In the genomic region with DNA sequence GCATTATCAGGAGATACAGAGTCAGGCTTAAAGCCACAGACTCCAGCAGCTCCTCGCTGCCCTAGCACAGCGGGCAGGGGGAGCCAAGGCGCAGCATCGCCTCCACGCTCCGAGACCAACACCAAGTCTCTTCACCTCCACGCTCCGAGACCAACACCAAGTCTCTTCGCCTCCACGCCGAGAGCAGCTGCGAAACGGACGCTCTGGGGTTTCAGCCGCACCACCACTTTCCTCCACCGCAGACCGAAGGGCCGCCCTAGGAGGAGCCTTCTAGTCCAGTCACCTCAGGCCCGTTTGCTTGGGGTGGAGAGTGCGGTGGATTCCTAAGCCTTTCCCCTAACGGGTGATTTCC, we compare ENCODE assay signal across 1 cellular context.
TF ChIP-seq lines count a peak whose summit lies in the region.

No MANE protein-coding gene starts in this region.

TF ChIP-seq in K562, 482 proteins besides CTCF, POLR2A, EP300 and RAD21 (continued from another document and continues in another):
- TF ChIP-seq, protein P1, sequence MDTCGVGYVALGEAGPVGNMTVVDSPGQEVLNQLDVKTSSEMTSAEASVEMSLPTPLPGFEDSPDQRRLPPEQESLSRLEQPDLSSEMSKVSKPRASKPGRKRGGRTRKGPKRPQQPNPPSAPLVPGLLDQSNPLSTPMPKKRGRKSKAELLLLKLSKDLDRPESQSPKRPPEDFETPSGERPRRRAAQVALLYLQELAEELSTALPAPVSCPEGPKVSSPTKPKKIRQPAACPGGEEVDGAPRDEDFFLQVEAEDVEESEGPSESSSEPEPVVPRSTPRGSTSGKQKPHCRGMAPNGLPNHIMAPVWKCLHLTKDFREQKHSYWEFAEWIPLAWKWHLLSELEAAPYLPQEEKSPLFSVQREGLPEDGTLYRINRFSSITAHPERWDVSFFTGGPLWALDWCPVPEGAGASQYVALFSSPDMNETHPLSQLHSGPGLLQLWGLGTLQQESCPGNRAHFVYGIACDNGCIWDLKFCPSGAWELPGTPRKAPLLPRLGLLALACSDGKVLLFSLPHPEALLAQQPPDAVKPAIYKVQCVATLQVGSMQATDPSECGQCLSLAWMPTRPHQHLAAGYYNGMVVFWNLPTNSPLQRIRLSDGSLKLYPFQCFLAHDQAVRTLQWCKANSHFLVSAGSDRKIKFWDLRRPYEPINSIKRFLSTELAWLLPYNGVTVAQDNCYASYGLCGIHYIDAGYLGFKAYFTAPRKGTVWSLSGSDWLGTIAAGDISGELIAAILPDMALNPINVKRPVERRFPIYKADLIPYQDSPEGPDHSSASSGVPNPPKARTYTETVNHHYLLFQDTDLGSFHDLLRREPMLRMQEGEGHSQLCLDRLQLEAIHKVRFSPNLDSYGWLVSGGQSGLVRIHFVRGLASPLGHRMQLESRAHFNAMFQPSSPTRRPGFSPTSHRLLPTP (IDR thresholded peaks at IDR 0.05; ENCODE audit: borderline replicate concordance, extremely low read depth, insufficient read length): no peak
- no peak for TF ChIP-seq PURB (CRISPR knock-in tag; IDR thresholded peaks at IDR 0.05; ENCODE audit: low read depth)
- no peak for TF ChIP-seq FIP1L1 (IDR thresholded peaks at IDR 0.05; ENCODE audit: low read depth, low read length, poor library complexity, severe bottlenecking)
- TF ChIP-seq ZNF75A (CRISPR knock-in tag; IDR thresholded peaks at IDR 0.05): no peak
- TF ChIP-seq RBBP5 (IDR thresholded peaks at IDR 0.05; ENCODE audit: borderline replicate concordance, insufficient read depth, low read length, poor library complexity, severe bottlenecking): no peak
- TF ChIP-seq NRF1 (conservative IDR thresholded peaks at IDR 0.05 in 1 of 2, IDR thresholded peaks at IDR 0.05 in 1 of 2): no peak
- TF ChIP-seq, protein P2, sequence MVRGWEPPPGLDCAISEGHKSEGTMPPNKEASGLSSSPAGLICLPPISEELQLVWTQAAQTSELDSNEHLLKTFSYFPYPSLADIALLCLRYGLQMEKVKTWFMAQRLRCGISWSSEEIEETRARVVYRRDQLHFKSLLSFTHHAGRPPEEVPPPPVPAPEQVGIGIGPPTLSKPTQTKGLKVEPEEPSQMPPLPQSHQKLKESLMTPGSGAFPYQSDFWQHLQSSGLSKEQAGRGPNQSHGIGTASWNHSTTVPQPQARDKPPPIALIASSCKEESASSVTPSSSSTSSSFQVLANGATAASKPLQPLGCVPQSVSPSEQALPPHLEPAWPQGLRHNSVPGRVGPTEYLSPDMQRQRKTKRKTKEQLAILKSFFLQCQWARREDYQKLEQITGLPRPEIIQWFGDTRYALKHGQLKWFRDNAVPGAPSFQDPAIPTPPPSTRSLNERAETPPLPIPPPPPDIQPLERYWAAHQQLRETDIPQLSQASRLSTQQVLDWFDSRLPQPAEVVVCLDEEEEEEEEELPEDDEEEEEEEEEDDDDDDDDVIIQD (CRISPR knock-in tag; IDR thresholded peaks at IDR 0.05): no peak
- TF ChIP-seq ZNF551 (CRISPR knock-in tag; IDR thresholded peaks at IDR 0.05): no peak
- TF ChIP-seq, protein P3, sequence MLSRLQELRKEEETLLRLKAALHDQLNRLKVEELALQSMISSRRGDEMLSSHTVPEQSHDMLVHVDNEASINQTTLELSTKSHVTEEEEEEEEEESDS (CRISPR knock-in tag; IDR thresholded peaks at IDR 0.05): no peak
- TF ChIP-seq SMARCA5 (IDR thresholded peaks at IDR 0.05): no peak
- no peak for TF ChIP-seq MTF1 (CRISPR knock-in tag; IDR thresholded peaks at IDR 0.05; ENCODE audit: borderline replicate concordance)
- TF ChIP-seq CBX3 (IDR thresholded peaks at IDR 0.05; ENCODE audit: borderline replicate concordance in 1 of 2, low read length in 2 of 2): 0 out of 3 replicates have a peak, but pooled peaks of 1 of the 2 experiments have one; percentile 12
- TF ChIP-seq, protein P4, sequence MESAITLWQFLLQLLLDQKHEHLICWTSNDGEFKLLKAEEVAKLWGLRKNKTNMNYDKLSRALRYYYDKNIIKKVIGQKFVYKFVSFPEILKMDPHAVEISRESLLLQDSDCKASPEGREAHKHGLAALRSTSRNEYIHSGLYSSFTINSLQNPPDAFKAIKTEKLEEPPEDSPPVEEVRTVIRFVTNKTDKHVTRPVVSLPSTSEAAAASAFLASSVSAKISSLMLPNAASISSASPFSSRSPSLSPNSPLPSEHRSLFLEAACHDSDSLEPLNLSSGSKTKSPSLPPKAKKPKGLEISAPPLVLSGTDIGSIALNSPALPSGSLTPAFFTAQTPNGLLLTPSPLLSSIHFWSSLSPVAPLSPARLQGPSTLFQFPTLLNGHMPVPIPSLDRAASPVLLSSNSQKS (CRISPR knock-in tag; IDR thresholded peaks at IDR 0.05): no peak
- no peak for TF ChIP-seq NCOA6 (IDR thresholded peaks at IDR 0.05)
- TF ChIP-seq SIX5 (IDR thresholded peaks at IDR 0.05; ENCODE audit: borderline replicate concordance in 1 of 2, insufficient read depth in 1 of 2, low read depth in 1 of 2, low read length in 2 of 2): no peak
- TF ChIP-seq RUNX1 (IDR thresholded peaks at IDR 0.05; ENCODE audit: low read depth): no peak
- no peak for TF ChIP-seq EZH2 (IDR thresholded peaks at IDR 0.05; ENCODE audit: borderline replicate concordance, low read depth, low read length)
- TF ChIP-seq, protein P5, sequence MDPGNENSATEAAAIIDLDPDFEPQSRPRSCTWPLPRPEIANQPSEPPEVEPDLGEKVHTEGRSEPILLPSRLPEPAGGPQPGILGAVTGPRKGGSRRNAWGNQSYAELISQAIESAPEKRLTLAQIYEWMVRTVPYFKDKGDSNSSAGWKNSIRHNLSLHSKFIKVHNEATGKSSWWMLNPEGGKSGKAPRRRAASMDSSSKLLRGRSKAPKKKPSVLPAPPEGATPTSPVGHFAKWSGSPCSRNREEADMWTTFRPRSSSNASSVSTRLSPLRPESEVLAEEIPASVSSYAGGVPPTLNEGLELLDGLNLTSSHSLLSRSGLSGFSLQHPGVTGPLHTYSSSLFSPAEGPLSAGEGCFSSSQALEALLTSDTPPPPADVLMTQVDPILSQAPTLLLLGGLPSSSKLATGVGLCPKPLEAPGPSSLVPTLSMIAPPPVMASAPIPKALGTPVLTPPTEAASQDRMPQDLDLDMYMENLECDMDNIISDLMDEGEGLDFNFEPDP (CRISPR knock-in tag; IDR thresholded peaks at IDR 0.05): no peak
- no peak for TF ChIP-seq FOXK1 (CRISPR knock-in tag; IDR thresholded peaks at IDR 0.05; ENCODE audit: borderline replicate concordance)
- TF ChIP-seq SETDB1 (IDR thresholded peaks at IDR 0.05; ENCODE audit: low read length): no peak
- TF ChIP-seq ZFX (CRISPR knock-in tag; IDR thresholded peaks at IDR 0.05): 0 out of 2 replicates have a peak, but pooled peaks have one; percentile 21
- no peak for TF ChIP-seq LEF1 (IDR thresholded peaks at IDR 0.05)
- TF ChIP-seq MXI1 (IDR thresholded peaks at IDR 0.05; ENCODE audit: low read depth, low read length): no peak
- TF ChIP-seq FOXJ2 (tag; IDR thresholded peaks at IDR 0.05): no peak
- no peak for TF ChIP-seq RBM22 (IDR thresholded peaks at IDR 0.05; ENCODE audit: low read depth, low read length, poor library complexity, severe bottlenecking)
- TF ChIP-seq BRD9 (IDR thresholded peaks at IDR 0.05; ENCODE audit: low read depth, partially characterized antibody): no peak
- no peak for TF ChIP-seq RBM14 (IDR thresholded peaks at IDR 0.05; ENCODE audit: borderline replicate concordance, insufficient read depth, low read depth, low read length)
- TF ChIP-seq ZNF707 (CRISPR knock-in tag; conservative IDR thresholded peaks at IDR 0.05): no peak
- TF ChIP-seq ZNF239 (CRISPR knock-in tag; IDR thresholded peaks at IDR 0.05): no peak
- no peak for TF ChIP-seq HOXB6 (CRISPR knock-in tag; IDR thresholded peaks at IDR 0.05; ENCODE audit: borderline replicate concordance)
- no peak for TF ChIP-seq MCM5 (IDR thresholded peaks at IDR 0.05; ENCODE audit: low read depth)
- no peak for TF ChIP-seq ZNF143 (CRISPR knock-in tag; IDR thresholded peaks at IDR 0.05)
- TF ChIP-seq, protein P6, sequence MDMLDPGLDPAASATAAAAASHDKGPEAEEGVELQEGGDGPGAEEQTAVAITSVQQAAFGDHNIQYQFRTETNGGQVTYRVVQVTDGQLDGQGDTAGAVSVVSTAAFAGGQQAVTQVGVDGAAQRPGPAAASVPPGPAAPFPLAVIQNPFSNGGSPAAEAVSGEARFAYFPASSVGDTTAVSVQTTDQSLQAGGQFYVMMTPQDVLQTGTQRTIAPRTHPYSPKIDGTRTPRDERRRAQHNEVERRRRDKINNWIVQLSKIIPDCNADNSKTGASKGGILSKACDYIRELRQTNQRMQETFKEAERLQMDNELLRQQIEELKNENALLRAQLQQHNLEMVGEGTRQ (CRISPR knock-in tag; IDR thresholded peaks at IDR 0.05): no peak
- TF ChIP-seq, protein P7, sequence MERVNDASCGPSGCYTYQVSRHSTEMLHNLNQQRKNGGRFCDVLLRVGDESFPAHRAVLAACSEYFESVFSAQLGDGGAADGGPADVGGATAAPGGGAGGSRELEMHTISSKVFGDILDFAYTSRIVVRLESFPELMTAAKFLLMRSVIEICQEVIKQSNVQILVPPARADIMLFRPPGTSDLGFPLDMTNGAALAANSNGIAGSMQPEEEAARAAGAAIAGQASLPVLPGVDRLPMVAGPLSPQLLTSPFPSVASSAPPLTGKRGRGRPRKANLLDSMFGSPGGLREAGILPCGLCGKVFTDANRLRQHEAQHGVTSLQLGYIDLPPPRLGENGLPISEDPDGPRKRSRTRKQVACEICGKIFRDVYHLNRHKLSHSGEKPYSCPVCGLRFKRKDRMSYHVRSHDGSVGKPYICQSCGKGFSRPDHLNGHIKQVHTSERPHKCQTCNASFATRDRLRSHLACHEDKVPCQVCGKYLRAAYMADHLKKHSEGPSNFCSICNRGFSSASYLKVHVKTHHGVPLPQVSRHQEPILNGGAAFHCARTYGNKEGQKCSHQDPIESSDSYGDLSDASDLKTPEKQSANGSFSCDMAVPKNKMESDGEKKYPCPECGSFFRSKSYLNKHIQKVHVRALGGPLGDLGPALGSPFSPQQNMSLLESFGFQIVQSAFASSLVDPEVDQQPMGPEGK (CRISPR knock-in tag; IDR thresholded peaks at IDR 0.05; ENCODE audit: borderline replicate concordance): no peak
- no peak for TF ChIP-seq HLTF (IDR thresholded peaks at IDR 0.05)
- TF ChIP-seq RHOXF2B (CRISPR knock-in tag; conservative IDR thresholded peaks at IDR 0.05): no peak
- 0 out of 2 replicates have a peak, but pooled peaks have one; percentile 14 for TF ChIP-seq CC2D1A (IDR thresholded peaks at IDR 0.05)
- TF ChIP-seq TEAD1 (CRISPR knock-in tag; IDR thresholded peaks at IDR 0.05): no peak
- TF ChIP-seq MYNN (IDR thresholded peaks at IDR 0.05): no peak
- no peak for TF ChIP-seq MYNN (CRISPR knock-in tag; IDR thresholded peaks at IDR 0.05)
- TF ChIP-seq, protein P8, sequence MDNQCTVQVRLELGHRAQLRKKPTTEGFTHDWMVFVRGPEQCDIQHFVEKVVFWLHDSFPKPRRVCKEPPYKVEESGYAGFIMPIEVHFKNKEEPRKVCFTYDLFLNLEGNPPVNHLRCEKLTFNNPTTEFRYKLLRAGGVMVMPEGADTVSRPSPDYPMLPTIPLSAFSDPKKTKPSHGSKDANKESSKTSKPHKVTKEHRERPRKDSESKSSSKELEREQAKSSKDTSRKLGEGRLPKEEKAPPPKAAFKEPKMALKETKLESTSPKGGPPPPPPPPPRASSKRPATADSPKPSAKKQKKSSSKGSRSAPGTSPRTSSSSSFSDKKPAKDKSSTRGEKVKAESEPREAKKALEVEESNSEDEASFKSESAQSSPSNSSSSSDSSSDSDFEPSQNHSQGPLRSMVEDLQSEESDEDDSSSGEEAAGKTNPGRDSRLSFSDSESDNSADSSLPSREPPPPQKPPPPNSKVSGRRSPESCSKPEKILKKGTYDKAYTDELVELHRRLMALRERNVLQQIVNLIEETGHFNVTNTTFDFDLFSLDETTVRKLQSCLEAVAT (IDR thresholded peaks at IDR 0.05): peak in 1 of 2 experiments; percentile 59; a peak in 1 of 4 replicates
- no peak for TF ChIP-seq CXXC5 (CRISPR knock-in tag; IDR thresholded peaks at IDR 0.05)
- no peak for TF ChIP-seq HNRNPL (IDR thresholded peaks at IDR 0.05; ENCODE audit: low read depth, low read length)
- TF ChIP-seq, protein P9, sequence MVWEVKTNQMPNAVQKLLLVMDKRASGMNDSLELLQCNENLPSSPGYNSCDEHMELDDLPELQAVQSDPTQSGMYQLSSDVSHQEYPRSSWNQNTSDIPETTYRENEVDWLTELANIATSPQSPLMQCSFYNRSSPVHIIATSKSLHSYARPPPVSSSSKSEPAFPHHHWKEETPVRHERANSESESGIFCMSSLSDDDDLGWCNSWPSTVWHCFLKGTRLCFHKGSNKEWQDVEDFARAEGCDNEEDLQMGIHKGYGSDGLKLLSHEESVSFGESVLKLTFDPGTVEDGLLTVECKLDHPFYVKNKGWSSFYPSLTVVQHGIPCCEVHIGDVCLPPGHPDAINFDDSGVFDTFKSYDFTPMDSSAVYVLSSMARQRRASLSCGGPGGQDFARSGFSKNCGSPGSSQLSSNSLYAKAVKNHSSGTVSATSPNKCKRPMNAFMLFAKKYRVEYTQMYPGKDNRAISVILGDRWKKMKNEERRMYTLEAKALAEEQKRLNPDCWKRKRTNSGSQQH (CRISPR knock-in tag; IDR thresholded peaks at IDR 0.05): no peak
- peak; percentile 36 for TF ChIP-seq TBP (optimal IDR thresholded peaks at IDR 0.05; ENCODE audit: low read depth, low read length)
- no peak for TF ChIP-seq PHTF2 (CRISPR knock-in tag; IDR thresholded peaks at IDR 0.05)
- no peak for TF ChIP-seq ESRRB (CRISPR knock-in tag; IDR thresholded peaks at IDR 0.05; ENCODE audit: borderline replicate concordance)
- no peak for TF ChIP-seq ZNF133 (CRISPR knock-in tag; IDR thresholded peaks at IDR 0.05)
- no peak for TF ChIP-seq CHD1 (IDR thresholded peaks at IDR 0.05; ENCODE audit: low read length)
- no peak for TF ChIP-seq CHD4 (IDR thresholded peaks at IDR 0.05; ENCODE audit: insufficient read depth, insufficient replicate concordance, low read depth, low read length, poor library complexity, severe bottlenecking)
- no peak for TF ChIP-seq SP2 (IDR thresholded peaks at IDR 0.05; ENCODE audit: extremely low read depth, low read depth, low read length, poor library complexity, severe bottlenecking)
- TF ChIP-seq LARP7 (IDR thresholded peaks at IDR 0.05): no peak
- TF ChIP-seq HNRNPUL1 (IDR thresholded peaks at IDR 0.05; ENCODE audit: low read length): no peak
- TF ChIP-seq, protein P10, sequence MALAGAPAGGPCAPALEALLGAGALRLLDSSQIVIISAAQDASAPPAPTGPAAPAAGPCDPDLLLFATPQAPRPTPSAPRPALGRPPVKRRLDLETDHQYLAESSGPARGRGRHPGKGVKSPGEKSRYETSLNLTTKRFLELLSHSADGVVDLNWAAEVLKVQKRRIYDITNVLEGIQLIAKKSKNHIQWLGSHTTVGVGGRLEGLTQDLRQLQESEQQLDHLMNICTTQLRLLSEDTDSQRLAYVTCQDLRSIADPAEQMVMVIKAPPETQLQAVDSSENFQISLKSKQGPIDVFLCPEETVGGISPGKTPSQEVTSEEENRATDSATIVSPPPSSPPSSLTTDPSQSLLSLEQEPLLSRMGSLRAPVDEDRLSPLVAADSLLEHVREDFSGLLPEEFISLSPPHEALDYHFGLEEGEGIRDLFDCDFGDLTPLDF (CRISPR knock-in tag; IDR thresholded peaks at IDR 0.05): no peak; the same call in 1 of the 2 replicates
- TF ChIP-seq, protein P11, sequence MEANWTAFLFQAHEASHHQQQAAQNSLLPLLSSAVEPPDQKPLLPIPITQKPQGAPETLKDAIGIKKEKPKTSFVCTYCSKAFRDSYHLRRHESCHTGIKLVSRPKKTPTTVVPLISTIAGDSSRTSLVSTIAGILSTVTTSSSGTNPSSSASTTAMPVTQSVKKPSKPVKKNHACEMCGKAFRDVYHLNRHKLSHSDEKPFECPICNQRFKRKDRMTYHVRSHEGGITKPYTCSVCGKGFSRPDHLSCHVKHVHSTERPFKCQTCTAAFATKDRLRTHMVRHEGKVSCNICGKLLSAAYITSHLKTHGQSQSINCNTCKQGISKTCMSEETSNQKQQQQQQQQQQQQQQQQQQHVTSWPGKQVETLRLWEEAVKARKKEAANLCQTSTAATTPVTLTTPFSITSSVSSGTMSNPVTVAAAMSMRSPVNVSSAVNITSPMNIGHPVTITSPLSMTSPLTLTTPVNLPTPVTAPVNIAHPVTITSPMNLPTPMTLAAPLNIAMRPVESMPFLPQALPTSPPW (CRISPR knock-in tag; IDR thresholded peaks at IDR 0.05): no peak
